ENCODE assay signal across 20 cellular contexts in the genomic region with DNA sequence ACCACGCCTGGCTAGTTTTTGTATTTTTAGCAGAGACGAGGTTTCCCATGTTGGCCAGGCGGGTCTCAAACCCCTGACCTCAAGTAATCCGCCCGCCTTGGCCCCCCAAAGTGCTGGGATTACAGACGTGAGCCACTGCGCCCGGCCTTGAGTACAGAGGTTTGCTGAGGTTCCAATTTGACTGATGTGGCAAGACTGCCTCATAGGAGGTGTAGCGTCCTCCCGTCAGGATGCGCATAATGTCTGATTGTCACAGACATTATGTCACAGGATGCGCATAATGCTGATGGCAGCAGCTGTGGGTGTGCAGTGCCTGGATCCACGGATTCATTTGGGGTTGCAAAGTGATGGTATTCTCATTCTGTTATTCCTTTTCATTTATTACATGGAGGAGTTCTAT.
"Had no signal": no experiment of that assay in that cellular context is flagged by ENCODE, and none has a peak within 500 bp of the region (broad histone marks: within the 10 kb centered on the region; RNA-seq: fewer than 3 reads in every experiment).

No MANE protein-coding gene starts in this region.

- DNase-seq: activated B cell treated with CpG ODN at 0.5 μM for 24 hours; activated CD4-positive, alpha-beta T cell treated with anti-CD3 and anti-CD28 coated beads for 36 hours; activated CD4-positive, alpha-beta T cell treated with anti-CD3 and anti-CD28 coated beads, Interleukin-2, amount 50 U/mL, for 48 hours; activated CD8-positive, alpha-beta memory T cell treated with anti-CD3 and anti-CD28 coated beads, Interleukin-2, amount 50 U/mL, for 48 hours; activated naive CD4-positive, alpha-beta T cell treated with anti-CD3 and anti-CD28 coated beads, Interleukin-2, amount 10 ng/mL, durations not matched to agents 7 days and 5 days; activated T-cell treated with anti-CD3 and anti-CD28 coated beads, Interleukin-2, amount 50 U/mL, for 4 hours; effector CD4-positive, alpha-beta T cell; foreskin melanocyte; hippocampal formation; left ventricle myocardium superior; nephron progenitor cell; small intestine; stimulated activated CD4-positive, alpha-beta T cell treated with anti-CD3 and anti-CD28 coated beads, Interleukin-2, amount 100 ng/mL, for 48 hours; stimulated activated naive CD4-positive, alpha-beta T cell; T-helper 1 cell had no signal

- H3K9me3 ChIP-seq: right lobe of liver, thoracic aorta had no signal

- H3K27ac Mint-ChIP-seq: activated CD4-positive, alpha-beta T cell treated with anti-CD3 and anti-CD28 coated beads for 36 hours; activated naive CD4-positive, alpha-beta T cell treated with anti-CD3 and anti-CD28 coated beads, Interleukin-2, amount 10 ng/mL, durations not matched to agents 7 days and 5 days; brain; dendritic cell treated with granulocyte-macrophage colony-stimulating factor and Interleukin-4, amounts not matched to agents 40 ng/mL and 50 ng/mL, for 4 days; nephron progenitor cell had no signal

- H3K4me3 ChIP-seq: right lobe of liver, thoracic aorta had no signal

- H3K27ac ChIP-seq: parathyroid adenoma, right lobe of liver, thoracic aorta had no signal

- H3K36me3 Mint-ChIP-seq: activated naive CD4-positive, alpha-beta T cell treated with anti-CD3 and anti-CD28 coated beads, Interleukin-2, amount 10 ng/mL, durations not matched to agents 7 days and 5 days had no signal

- H3K27me3 ChIP-seq: right lobe of liver had no signal

- ATAC-seq: activated CD4-positive, alpha-beta T cell treated with anti-CD3 and anti-CD28 coated beads for 36 hours; activated T-cell treated with anti-CD3 and anti-CD28 coated beads, Interleukin-2, amount 50 U/mL, for 4 hours; left ventricle myocardium superior had no signal

- H3K9ac ChIP-seq: parathyroid adenoma had no signal

- H3K4me3 Mint-ChIP-seq: activated B cell treated with CpG ODN at 0.5 μM for 24 hours; activated CD4-positive, alpha-beta T cell treated with anti-CD3 and anti-CD28 coated beads for 36 hours; activated naive CD4-positive, alpha-beta T cell treated with anti-CD3 and anti-CD28 coated beads, Interleukin-2, amount 10 ng/mL, durations not matched to agents 7 days and 5 days; activated T-cell treated with anti-CD3 and anti-CD28 coated beads, Interleukin-2, amount 50 U/mL, for 4 hours; brain; dendritic cell treated with granulocyte-macrophage colony-stimulating factor and Interleukin-4, amounts not matched to agents 40 ng/mL and 50 ng/mL, for 4 days; nephron progenitor cell had no signal

- H3K27me3 Mint-ChIP-seq: activated B cell treated with CpG ODN at 0.5 μM for 24 hours; activated CD4-positive, alpha-beta T cell treated with anti-CD3 and anti-CD28 coated beads for 36 hours; brain had no signal

- H3K36me3 ChIP-seq: right lobe of liver, thoracic aorta had no signal
